Comparison of ENCODE assay signal across 8 cellular contexts in the genomic region with DNA sequence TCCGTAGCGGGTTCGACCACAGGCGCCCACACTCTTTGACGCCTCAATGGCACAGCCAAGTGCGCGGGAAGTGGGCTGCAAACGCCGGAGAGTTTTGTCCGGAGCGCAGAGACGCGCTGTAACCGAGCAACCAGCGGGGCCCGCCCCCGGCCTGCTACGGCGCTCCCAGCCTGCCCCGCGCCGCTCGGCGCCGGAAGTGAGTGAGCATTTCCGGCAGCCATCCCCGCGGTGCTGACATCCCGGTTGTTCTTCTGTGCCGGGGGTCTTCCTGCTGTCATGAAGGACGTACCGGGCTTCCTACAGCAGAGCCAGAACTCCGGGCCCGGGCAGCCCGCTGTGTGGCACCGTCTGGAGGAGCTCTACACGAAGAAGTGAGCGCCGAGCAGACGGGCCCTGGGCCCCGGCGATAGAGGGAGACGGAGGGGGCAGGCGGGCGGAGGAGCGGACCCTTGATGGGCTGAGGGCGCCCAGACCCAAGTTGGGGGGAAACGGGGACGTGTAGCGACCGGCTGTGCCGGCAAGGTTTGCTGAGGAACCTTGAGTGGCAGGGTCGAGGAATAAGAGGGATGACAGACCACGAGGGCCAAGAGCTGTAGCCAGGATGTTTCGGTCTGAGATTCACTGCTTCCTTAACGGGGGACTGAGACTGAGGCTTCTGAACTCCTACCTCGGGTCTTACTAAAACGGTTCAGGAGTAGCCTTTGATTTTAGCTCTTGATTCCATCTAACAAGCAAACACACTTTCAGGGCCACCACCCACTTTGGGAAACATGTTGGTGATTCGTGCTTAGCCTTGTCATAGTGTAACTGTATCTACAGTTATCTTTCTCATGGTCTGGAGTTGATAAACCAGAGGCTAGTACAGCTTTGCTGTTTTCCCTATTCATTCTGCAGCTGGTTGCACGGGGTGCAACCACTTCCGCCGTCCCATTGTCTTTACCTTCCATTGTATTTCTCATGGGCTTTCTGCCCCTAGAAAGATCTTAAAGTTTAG.
DNase-seq lines count a peak whose midpoint lies in the region; ATAC-seq and TF ChIP-seq lines count a peak whose summit lies in the region.

TSS of gene PSMD13 (plus strand) at position 203 of the 994 bp plus-strand sequence. CDS start at position 277, 74 bp downstream.

- H3K36me3 ChIP-seq in DND-41 (ENCODE audit: insufficient read depth, low read length) (peaks cover 34% of the 10 kb centered on the region), KMS-11 (ENCODE audit: insufficient read depth) (no peaks in the 10 kb centered on the region), neuron (ENCODE audit: insufficient read depth, low read length) (peaks cover 26% of the 10 kb centered on the region), subcutaneous abdominal adipose tissue (ENCODE audit: control insufficient read depth in 5 of 5, insufficient read depth in 5 of 5, low read length in 5 of 5) (peaks cover 6 to 35% (median 15%) of the 10 kb centered on the region in 5 donors)

- H3K4me2 ChIP-seq in DND-41 (ENCODE audit: insufficient read depth, low read length), result peak within 1 kb of the TSS; percentile 92
- H3K4me2 ChIP-seq in KMS-11, result peak within 1 kb of the TSS; percentile 88

- H3K9ac ChIP-seq in DND-41 (ENCODE audit: low read depth, low read length), result peak within 1 kb of the TSS; percentile 76
- peak within 1 kb of the TSS; percentile 80 for H3K9ac ChIP-seq in KMS-11
- H3K9ac ChIP-seq in subcutaneous abdominal adipose tissue (ENCODE audit: low read length in 5 of 5), result peak within 1 kb of the TSS; percentile 81 to 98 (median 92)

- peaks cover 40% of the 10 kb centered on the region for H3K4me1 ChIP-seq in DND-41 (ENCODE audit: insufficient read depth, low read length)
- H3K4me1 ChIP-seq in KMS-11 (ENCODE audit: low read depth, poor library complexity, severe bottlenecking), result peaks cover 26% of the 10 kb centered on the region
- H3K4me1 ChIP-seq in neuron (ENCODE audit: insufficient read depth, low read length), result peaks cover 15% of the 10 kb centered on the region
- peaks cover 3 to 30% (median 25%) of the 10 kb centered on the region in 5 donors for H3K4me1 ChIP-seq in subcutaneous abdominal adipose tissue (ENCODE audit: control insufficient read depth in 5 of 5, insufficient read depth in 5 of 5, low read length in 5 of 5)

- H3K4me3 ChIP-seq in DND-41 (ENCODE audit: low read depth in 1 of 2, low read length in 2 of 2) (peak within 1 kb of the TSS; percentile 76 to 86), KMS-11 (IDR thresholded peaks at IDR 0.05; ENCODE audit: insufficient read depth, low read depth, low read length) (peak within 1 kb of the TSS; percentile 38), neuron (ENCODE audit: low read length) (peak within 1 kb of the TSS; percentile 90), subcutaneous abdominal adipose tissue (ENCODE audit: low read depth in 1 of 5, low read length in 5 of 5) (peak within 1 kb of the TSS; percentile 87 to 98 (median 93))

- H3K79me2 ChIP-seq in DND-41 (ENCODE audit: insufficient read depth, low read length) (peaks cover 60% of the 10 kb centered on the region), KMS-11 (ENCODE audit: insufficient read depth, low read depth) (peaks cover 45% of the 10 kb centered on the region)

- H3K9me3 ChIP-seq in DND-41 (ENCODE audit: insufficient read depth, low read length, severe bottlenecking), result no peaks in the 10 kb centered on the region
- no peaks in the 10 kb centered on the region for H3K9me3 ChIP-seq in neuron (ENCODE audit: low read length)
- no peaks in the 10 kb centered on the region for H3K9me3 ChIP-seq in subcutaneous abdominal adipose tissue (ENCODE audit: control insufficient read depth in 5 of 5, low read length in 5 of 5)

- H4K20me1 ChIP-seq in DND-41 (ENCODE audit: insufficient read depth, low read length), result peaks cover 22% of the 10 kb centered on the region
- H4K20me1 ChIP-seq in KMS-11 (ENCODE audit: insufficient read depth), result no peaks in the 10 kb centered on the region

- peak within 1 kb of the TSS; percentile 78 for H2AFZ ChIP-seq in DND-41 (ENCODE audit: low read depth, low read length)
- H2AFZ ChIP-seq in KMS-11 (ENCODE audit: low read depth), result peak within 1 kb of the TSS; percentile 93
- peak within 1 kb of the TSS; percentile 33 for H2AFZ ChIP-seq in neuron (ENCODE audit: low read depth, low read length)

- peak; percentile 65 for TF ChIP-seq POLR2A in Raji (IDR thresholded peaks at IDR 0.05; ENCODE audit: insufficient read depth, low read depth, low read length)

- no peak for TF ChIP-seq CTCF in DND-41 (IDR thresholded peaks at IDR 0.05; ENCODE audit: borderline replicate concordance, extremely low read depth, low read length, poor library complexity, severe bottlenecking)
- TF ChIP-seq CTCF in KMS-11 (conservative IDR thresholded peaks at IDR 0.05; ENCODE audit: low read depth, low read length), result peak; percentile 21; the same call in 1 of the 2 replicates

- H3K27ac ChIP-seq in DND-41 (ENCODE audit: low read length) (peak within 1 kb of the TSS; percentile 84), KMS-11 (peak within 1 kb of the TSS; percentile 65), subcutaneous abdominal adipose tissue (ENCODE audit: low read depth, low read length) (peak within 1 kb of the TSS; percentile 94)

- ATAC-seq in DND-41 (ENCODE audit: insufficient read depth, low read depth), result peak; percentile 91
- peak; percentile 72 for ATAC-seq in GM21619 (IDR thresholded peaks at IDR 0.05; ENCODE audit: unreplicated experiment)

- no peaks in the 10 kb centered on the region for H3K27me3 ChIP-seq in DND-41 (ENCODE audit: insufficient read depth, low read length, poor library complexity)
- H3K27me3 ChIP-seq in KMS-11 (ENCODE audit: insufficient read depth, low read depth), result no peaks in the 10 kb centered on the region
- H3K27me3 ChIP-seq in neuron (ENCODE audit: insufficient read depth, low read length), result no peaks in the 10 kb centered on the region
- no peaks in the 10 kb centered on the region for H3K27me3 ChIP-seq in subcutaneous abdominal adipose tissue (ENCODE audit: control insufficient read depth in 5 of 5, insufficient read depth in 4 of 5, low read length in 5 of 5)

- DNase-seq in DND-41 (peak; percentile 91), foreskin melanocyte (peak; percentile 89)
- peak; percentile 85 for DNase-seq in activated gamma-delta T cell treated with anti-CD3 and anti-CD28 coated beads, Interleukin-2, amount 50 U/mL, for 16 hours (ENCODE audit: low read depth)

Comparison
In these comparisons a context has a peak if more than half of its experiments do, and no peak if none do; other contexts are left out.
1. Peak in every context shown above with its lines: DNase-seq, ATAC-seq, H3K4me3 ChIP-seq and H3K27ac ChIP-seq.
2. H2AFZ ChIP-seq: peak in every context shown above with its lines; median percentile 93 in KMS-11; 78 in DND-41; 33 in neuron.
3. H3K4me3 ChIP-seq: peak in every context shown above with its lines; median percentile 93 in subcutaneous abdominal adipose tissue; 90 in neuron; 81 in DND-41; 38 in KMS-11.